3 cellular contexts compared by ENCODE assay signal in genomic region chr9:128944966-128945365, GRCh38. TPM values are rescaled to one million over a fixed set of nuclear protein-coding genes. Genes with fewer than 3 reads are reported as not detected.
"Had no signal": no experiment of that assay in that cellular context is flagged by ENCODE, and none has a peak within 500 bp of the region (broad histone marks: within the 10 kb centered on the region; RNA-seq: fewer than 3 reads in every experiment).

No MANE protein-coding gene starts in this region.

RNA-seq across cellular contexts. Expression of gene PHYHD1, which starts 24.2 kb away (rescaled TPM):
- total RNA-seq: HT-29, M059J had no signal
- polyA plus RNA-seq: SK-N-SH had no signal
